In genomic region chr7:149153346-149153745, GRCh38 we compare ENCODE assay signal across 25 cellular contexts. TPM values are rescaled to one million over a fixed set of nuclear protein-coding genes. Genes with fewer than 3 reads are reported as not detected.
"Had no signal": no experiment of that assay in that cellular context is flagged by ENCODE, and none has a peak within 500 bp of the region (broad histone marks: within the 10 kb centered on the region; RNA-seq: fewer than 3 reads in every experiment).

No MANE protein-coding gene starts in this region.

- H3K4me3 ChIP-seq: ascending aorta, body of pancreas had no signal

- H3K27me3 ChIP-seq: ascending aorta, body of pancreas had no signal

- DNase-seq: activated CD4-positive, alpha-beta memory T cell treated with anti-CD3 and anti-CD28 coated beads, Interleukin-2, amount 10 ng/mL, durations not matched to agents 7 days and 5 days; activated CD4-positive, alpha-beta T cell treated with anti-CD3 and anti-CD28 coated beads for 36 hours; activated CD4-positive, alpha-beta T cell treated with anti-CD3 and anti-CD28 coated beads, Interleukin-2, amount 50 U/mL, for 1 hour; activated CD8-positive, alpha-beta memory T cell treated with anti-CD3 and anti-CD28 coated beads, Interleukin-2, amount 50 U/mL, for 4 hours; activated naive CD8-positive, alpha-beta T cell treated with anti-CD3 and anti-CD28 coated beads, Interleukin-2, amount 50 U/mL, for 24 hours; activated T-cell treated with anti-CD3 and anti-CD28 coated beads, Interleukin-2, amount 50 U/mL, for 1 hour; amniotic stem cell; body of pancreas; Karpas-422; MM.1S; NCI-H1105; NCI-H1436; NCI-H1694 treated with DMSO at 0.1 percent for 48 hours; NCI-H2029 treated with DMSO at 0.1 percent for 48 hours; NCI-H345; NCI-H510A; NCI-H526 treated with DMSO at 0.1 percent for 48 hours; PC-3; SHP77 treated with DMSO at 0.1 percent for 48 hours; T-helper 2 cell; T1000 had no signal

- ATAC-seq: activated CD4-positive, alpha-beta T cell treated with anti-CD3 and anti-CD28 coated beads for 36 hours; activated naive CD4-positive, alpha-beta T cell treated with anti-CD3 and anti-CD28 coated beads, Interleukin-2, amount 50 U/mL, for 72 hours; activated naive CD8-positive, alpha-beta T cell treated with anti-CD3 and anti-CD28 coated beads, Interleukin-2, amount 50 U/mL, for 24 hours; body of pancreas; PC-3 had no signal

- H3K27ac ChIP-seq: ascending aorta, body of pancreas had no signal

- H3K9me3 ChIP-seq: ascending aorta, body of pancreas had no signal

- H3K27ac Mint-ChIP-seq: activated CD4-positive, alpha-beta memory T cell treated with anti-CD3 and anti-CD28 coated beads, Interleukin-2, amount 10 ng/mL, durations not matched to agents 7 days and 5 days; activated CD4-positive, alpha-beta T cell treated with anti-CD3 and anti-CD28 coated beads for 36 hours; activated naive CD8-positive, alpha-beta T cell treated with anti-CD3 and anti-CD28 coated beads, Interleukin-2, amount 50 U/mL, for 24 hours had no signal

- FAIRE-seq: TTC549 had no signal

- H3K27me3 Mint-ChIP-seq: activated CD4-positive, alpha-beta memory T cell treated with anti-CD3 and anti-CD28 coated beads, Interleukin-2, amount 10 ng/mL, durations not matched to agents 7 days and 5 days; activated CD4-positive, alpha-beta T cell treated with anti-CD3 and anti-CD28 coated beads for 36 hours; activated naive CD8-positive, alpha-beta T cell treated with anti-CD3 and anti-CD28 coated beads, Interleukin-2, amount 50 U/mL, for 24 hours; central memory CD8-positive, alpha-beta T cell had no signal

- H3K9me3 Mint-ChIP-seq: activated CD4-positive, alpha-beta memory T cell treated with anti-CD3 and anti-CD28 coated beads, Interleukin-2, amount 10 ng/mL, durations not matched to agents 7 days and 5 days; activated naive CD4-positive, alpha-beta T cell treated with anti-CD3 and anti-CD28 coated beads, Interleukin-2, amount 50 U/mL, for 72 hours; activated naive CD8-positive, alpha-beta T cell treated with anti-CD3 and anti-CD28 coated beads, Interleukin-2, amount 50 U/mL, for 24 hours; central memory CD8-positive, alpha-beta T cell had no signal

- H3K4me3 Mint-ChIP-seq: activated CD4-positive, alpha-beta memory T cell treated with anti-CD3 and anti-CD28 coated beads, Interleukin-2, amount 10 ng/mL, durations not matched to agents 7 days and 5 days; activated CD4-positive, alpha-beta T cell treated with anti-CD3 and anti-CD28 coated beads for 36 hours; activated naive CD8-positive, alpha-beta T cell treated with anti-CD3 and anti-CD28 coated beads, Interleukin-2, amount 50 U/mL, for 24 hours; central memory CD8-positive, alpha-beta T cell had no signal

RNA-seq across cellular contexts. Expression of gene ZNF425, which starts 27.2 kb away (rescaled TPM):
- total RNA-seq: ascending aorta had no signal
